In the genomic region with DNA sequence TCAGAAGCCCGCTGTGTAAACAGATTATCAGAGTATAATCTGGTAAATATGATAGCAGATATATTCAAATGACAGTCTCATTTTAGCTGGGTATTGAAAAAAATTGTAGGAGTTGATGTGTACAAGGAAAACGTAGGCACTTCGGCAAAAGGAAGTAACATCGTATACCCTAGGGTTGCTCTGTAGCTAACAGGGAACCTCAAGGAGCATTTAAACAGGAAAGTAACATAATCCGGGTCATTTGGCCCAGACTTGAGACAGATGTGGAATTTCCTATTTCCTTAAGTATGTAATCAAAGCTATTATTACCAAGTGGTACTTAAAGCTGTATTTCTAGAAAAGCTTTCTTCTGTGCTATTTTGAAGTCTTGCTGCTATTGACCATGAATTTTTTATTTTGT, we compare ENCODE assay signal across 28 cellular contexts.
"Had no signal": no experiment of that assay in that cellular context is flagged by ENCODE, and none has a peak within 500 bp of the region (broad histone marks: within the 10 kb centered on the region; RNA-seq: fewer than 3 reads in every experiment).

No MANE protein-coding gene starts in this region.

- ATAC-seq: gastrocnemius medialis; left cardiac atrium; left ventricle myocardium superior; sciatic nerve; stimulated activated naive CD8-positive, alpha-beta T cell treated with anti-CD3 and anti-CD28 coated beads, Interleukin-15, Interleukin-2, amounts not matched to agents 100 U/mL and 50 U/mL, for 24 hours had no signal

- H3K27ac ChIP-seq: adrenal gland, ascending aorta, cardiac muscle cell, esophagus muscularis mucosa, gastrocnemius medialis, hepatocyte, ovary, skin epidermis, upper lobe of left lung, vagina had no signal

- H3K9me3 Mint-ChIP-seq: activated naive CD4-positive, alpha-beta T cell treated with anti-CD3 and anti-CD28 coated beads for 36 hours; activated naive CD8-positive, alpha-beta T cell treated with anti-CD3 and anti-CD28 coated beads for 36 hours; brain; endodermal cell; nephron; T-helper 2 cell treated with Interferon-gamma antibody and Interleukin-4, amounts not matched to agents 5 μg/mL and 100 μg/mL, for 36 hours had no signal

- H3K27ac Mint-ChIP-seq: activated naive CD4-positive, alpha-beta T cell treated with anti-CD3 and anti-CD28 coated beads for 36 hours; activated naive CD8-positive, alpha-beta T cell treated with anti-CD3 and anti-CD28 coated beads for 36 hours; brain; endodermal cell; nephron; progenitor cell of endocrine pancreas; T-helper 2 cell treated with Interferon-gamma antibody and Interleukin-4, amounts not matched to agents 5 μg/mL and 100 μg/mL, for 36 hours had no signal

- H3K4me3 Mint-ChIP-seq: activated naive CD4-positive, alpha-beta T cell treated with anti-CD3 and anti-CD28 coated beads for 36 hours; activated naive CD8-positive, alpha-beta T cell treated with anti-CD3 and anti-CD28 coated beads for 36 hours; brain; endodermal cell; nephron; T-helper 2 cell treated with Interferon-gamma antibody and Interleukin-4, amounts not matched to agents 5 μg/mL and 100 μg/mL, for 36 hours had no signal

- DNase-seq: activated CD4-positive, alpha-beta T cell treated with anti-CD3 and anti-CD28 coated beads for 4 hours; activated CD4-positive, alpha-beta T cell treated with anti-CD3 and anti-CD28 coated beads, Interleukin-2, amount 50 U/mL, for 48 hours; activated CD8-positive, alpha-beta memory T cell treated with anti-CD3 and anti-CD28 coated beads for 24 hours; activated effector memory CD4-positive, alpha-beta T cell treated with Interleukin-2 at 50 U/mL for 16 hours; activated naive CD4-positive, alpha-beta T cell treated with anti-CD3 and anti-CD28 coated beads for 36 hours; activated naive CD8-positive, alpha-beta T cell treated with anti-CD3 and anti-CD28 coated beads for 36 hours; adrenal gland; endodermal cell; gastrocnemius medialis; left cardiac atrium; left ventricle myocardium superior; mammary epithelial cell; ovary; stimulated activated CD4-positive, alpha-beta T cell treated with anti-CD3 and anti-CD28 coated beads, Interleukin-12 subunit alpha, Interleukin-12 subunit beta, amount 100 ng/mL, for 4 hours; stimulated activated CD4-positive, alpha-beta T cell treated with anti-CD3 and anti-CD28 coated beads, Interleukin-4, amount 100 ng/mL, for 1 hour; stimulated activated naive CD8-positive, alpha-beta T cell treated with anti-CD3 and anti-CD28 coated beads, Interleukin-15, Interleukin-2, amounts not matched to agents 100 U/mL and 50 U/mL, for 24 hours; upper lobe of left lung had no signal

- H3K27me3 Mint-ChIP-seq: activated naive CD8-positive, alpha-beta T cell treated with anti-CD3 and anti-CD28 coated beads for 36 hours; brain; progenitor cell of endocrine pancreas had no signal

- H3K36me3 Mint-ChIP-seq: brain had no signal

- H3K4me1 Mint-ChIP-seq: endodermal cell had no signal
